7 cellular contexts compared by ENCODE assay signal in the genomic region with DNA sequence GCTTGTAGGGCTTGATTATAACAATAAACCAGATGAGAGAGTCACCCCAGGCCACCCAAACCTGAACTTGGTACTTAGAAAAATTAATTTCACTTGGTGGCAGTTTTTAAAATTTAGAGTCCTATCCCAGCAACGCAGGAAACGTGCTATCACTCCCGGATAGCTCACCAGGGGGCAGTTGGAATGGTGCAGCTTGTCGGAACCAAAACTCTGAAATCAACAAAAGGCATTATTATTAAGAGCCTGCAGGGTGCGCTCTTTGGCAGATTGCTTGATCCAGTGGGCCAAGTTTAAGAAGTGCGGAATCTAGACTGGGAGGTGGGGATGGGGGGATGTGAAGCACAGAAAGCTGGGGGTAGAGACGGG. TPM values are rescaled to one million over a fixed set of nuclear protein-coding genes. Genes with fewer than 3 reads are reported as not detected.
DNase-seq lines count a peak whose midpoint lies in the region; FAIRE-seq and TF ChIP-seq lines count a peak whose summit lies in the region.

No MANE protein-coding gene starts in this region.

- no peaks in the 10 kb centered on the region for H3K9me3 Mint-ChIP-seq in chondrocyte (ENCODE audit: low read depth)

- peaks cover 22% of the 10 kb centered on the region for H3K4me1 Mint-ChIP-seq in chondrocyte (ENCODE audit: low read depth)

- H3K27me3 Mint-ChIP-seq in chondrocyte (ENCODE audit: low read depth), result peaks cover 2% of the 10 kb centered on the region

- FAIRE-seq in RCC 7860 (lab: Jason Lieb, UNC), result no peak

- no peaks in the 10 kb centered on the region for H3K36me3 Mint-ChIP-seq in chondrocyte (ENCODE audit: low read depth)

- DNase-seq in GM04504 (ENCODE audit: low read depth), result peak; percentile 63
- DNase-seq in LNCaP clone FGC (ENCODE audit: low read depth), result peak; percentile 67
- DNase-seq in RCC 7860 (ENCODE audit: low spot score), result peak; percentile 33
- DNase-seq in chondrocyte (ENCODE audit: low spot score), result no peak
- DNase-seq in islet precursor cell, result peak; percentile 88
- DNase-seq in stimulated activated CD8-positive, alpha-beta memory T cell treated with anti-CD3 and anti-CD28 coated beads, Interleukin-4, amount 100 ng/mL, for 48 hours, result peak; percentile 49
- no peak for DNase-seq in effector CD8-positive, alpha-beta T cell (lab: John Stamatoyannopoulos, UW)

- peak overlapping the region; percentile 22 for H3K27ac Mint-ChIP-seq in chondrocyte (ENCODE audit: unreplicated experiment)

- TF ChIP-seq CTCF in LNCaP clone FGC (IDR thresholded peaks at IDR 0.05; ENCODE audit: control insufficient read depth, extremely low read depth, insufficient read depth) (peak; percentile 56), chondrocyte (IDR thresholded peaks at IDR 0.05) (peak; percentile 83)

- H3K4me3 ChIP-seq in LNCaP clone FGC (ENCODE audit: low read depth, low read length), result peak overlapping the region; percentile 59

- peak overlapping the region; percentile 88 for H3K4me3 Mint-ChIP-seq in chondrocyte (ENCODE audit: unreplicated experiment)

RNA-seq across cellular contexts. Expression of a gene that starts 2.4 kb away (rescaled TPM):
- 6.8 to 18.9 TPM (median 18.0 TPM) in 3 replicates for total RNA-seq in chondrocyte

Comparison
In these comparisons a context has a peak if more than half of its experiments do, and no peak if none do; other contexts are left out.
1. DNase-seq: peak in GM04504 (single experiment), LNCaP clone FGC (single experiment), RCC 7860 (single experiment), islet precursor cell (single experiment) and stimulated activated CD8-positive, alpha-beta memory T cell treated with anti-CD3 and anti-CD28 coated beads, Interleukin-4, amount 100 ng/mL, for 48 hours (single experiment); none in chondrocyte (single experiment) and effector CD8-positive, alpha-beta T cell (single experiment).